ENCODE assay signal across 20 cellular contexts in genomic region chr10:1412531-1413189, GRCh38.
DNase-seq lines count a peak whose midpoint lies in the region; ATAC-seq and TF ChIP-seq lines count a peak whose summit lies in the region.
"Had no signal": no experiment of that assay in that cellular context is flagged by ENCODE, and none has a peak within 500 bp of the region (broad histone marks: within the 10 kb centered on the region; RNA-seq: fewer than 3 reads in every experiment).

No MANE protein-coding gene starts in this region.

- H3K4me1 ChIP-seq in BLaER1 (peaks cover 77% of the 10 kb centered on the region), DND-41 (ENCODE audit: insufficient read depth, low read length) (peaks cover 40% of the 10 kb centered on the region), SJCRH30 (no peaks in the 10 kb centered on the region)
- H3K4me1 ChIP-seq: tibial artery had no signal

- H3K9me3 ChIP-seq in BLaER1 (peaks cover 29% of the 10 kb centered on the region; the same call in 1 of the 2 replicates), DND-41 (ENCODE audit: insufficient read depth, low read length, severe bottlenecking) (no peaks in the 10 kb centered on the region), SJCRH30 (replicated peaks) (no peaks in the 10 kb centered on the region)
- H3K9me3 ChIP-seq: tibial artery had no signal

- H2AFZ ChIP-seq in DND-41 (ENCODE audit: low read depth, low read length): no peak overlapping the region

- TF ChIP-seq CTCF in DND-41 (IDR thresholded peaks at IDR 0.05; ENCODE audit: borderline replicate concordance, extremely low read depth, low read length, poor library complexity, severe bottlenecking): no peak

- H4K20me1 ChIP-seq in BLaER1: no peaks in the 10 kb centered on the region; the same call in 1 of the 2 replicates
- no peaks in the 10 kb centered on the region for H4K20me1 ChIP-seq in DND-41 (ENCODE audit: insufficient read depth, low read length)

- no peaks in the 10 kb centered on the region for H3K79me2 ChIP-seq in DND-41 (ENCODE audit: insufficient read depth, low read length)

- H3K4me2 ChIP-seq in BLaER1 (peak overlapping the region; percentile 78), DND-41 (ENCODE audit: insufficient read depth, low read length) (no peak overlapping the region)

- no peak overlapping the region for H3K4me3 ChIP-seq in BLaER1
- H3K4me3 ChIP-seq in DND-41 (ENCODE audit: low read depth in 1 of 2, low read length in 2 of 2): no peak overlapping the region
- H3K4me3 ChIP-seq in SJCRH30: no peak overlapping the region
- H3K4me3 ChIP-seq: tibial artery had no signal

- H3K27me3 ChIP-seq in BLaER1 (no peaks in the 10 kb centered on the region), DND-41 (ENCODE audit: insufficient read depth, low read length, poor library complexity) (no peaks in the 10 kb centered on the region), SJCRH30 (no peaks in the 10 kb centered on the region)

- DNase-seq in DND-41: peak; percentile 4
- peak; percentile 16 to 66 for DNase-seq in NCI-H526 (lab: John Stamatoyannopoulos, UW)
- peak; percentile 27 for DNase-seq in left lobe of liver (ENCODE audit: low spot score)
- no peak for DNase-seq in A172 (ENCODE audit: low spot score)
- DNase-seq in activated naive CD4-positive, alpha-beta T cell (lab: John Stamatoyannopoulos, UW): no peak
- DNase-seq in SJCRH30: no peak
- DNase-seq: activated CD4-positive, alpha-beta T cell treated with anti-CD3 and anti-CD28 coated beads for 4 hours; activated naive CD8-positive, alpha-beta T cell treated with anti-CD3 and anti-CD28 coated beads, Interleukin-2, amount 50 U/mL, for 24 hours; EL; Karpas-422; left colon; NCI-H1048; NCI-H524 treated with DMSO at 0.1 percent for 48 hours; nephron progenitor cell; Right ventricle myocardium superior; stimulated activated CD4-positive, alpha-beta T cell treated with anti-CD3 and anti-CD28 coated beads, Interleukin-1b, Interleukin-23, amount 100 ng/mL, for 48 hours; stimulated activated naive CD4-positive, alpha-beta T cell had no signal

- H3K27ac ChIP-seq in BLaER1 (peak overlapping the region; percentile 49; the same call in 1 of the 2 replicates), DND-41 (ENCODE audit: low read length) (peak overlapping the region; percentile 34; the same call in 1 of the 2 replicates), SJCRH30 (no peak overlapping the region)
- H3K27ac ChIP-seq: tibial artery had no signal

- no peak for ATAC-seq in DND-41 (ENCODE audit: insufficient read depth, low read depth)
- no peak for ATAC-seq in left lobe of liver
- ATAC-seq: activated naive CD8-positive, alpha-beta T cell treated with anti-CD3 and anti-CD28 coated beads, Interleukin-2, amount 50 U/mL, for 24 hours; activated T-helper 17 cell treated with anti-CD3 and anti-CD28 coated beads, Interleukin-2, amount 50 U/mL, for 72 hours; left colon had no signal

- H3K36me3 ChIP-seq in BLaER1: no peaks in the 10 kb centered on the region
- no peaks in the 10 kb centered on the region for H3K36me3 ChIP-seq in DND-41 (ENCODE audit: insufficient read depth, low read length)
- no peaks in the 10 kb centered on the region for H3K36me3 ChIP-seq in SJCRH30
- H3K36me3 ChIP-seq: tibial artery had no signal

- H3K9ac ChIP-seq in BLaER1: no peak overlapping the region
- H3K9ac ChIP-seq in DND-41 (ENCODE audit: low read depth, low read length): no peak overlapping the region

Comparison
In these comparisons a context has a peak if more than half of its experiments do, and no peak if none do; other contexts are left out.
1. DNase-seq: peak in DND-41 (single experiment), NCI-H526 (2 of 2) and left lobe of liver (single experiment); none in A172 (single experiment), activated naive CD4-positive, alpha-beta T cell (0 of 4) and SJCRH30 (0 of 2).